In genomic region chr15:91857772-91858171, GRCh38 we compare ENCODE assay signal across 8 cellular contexts. TPM values are rescaled to one million over a fixed set of nuclear protein-coding genes. Genes with fewer than 3 reads are reported as not detected.
DNase-seq lines count a peak whose midpoint lies in the region; ATAC-seq and TF ChIP-seq lines count a peak whose summit lies in the region.
"Had no signal": no experiment of that assay in that cellular context is flagged by ENCODE, and none has a peak within 500 bp of the region (broad histone marks: within the 10 kb centered on the region; RNA-seq: fewer than 3 reads in every experiment).

No MANE protein-coding gene starts in this region.

- CTCF ChIA-PET in A673 (lab: Charles Lee), result no interaction called here

- H3K4me1 ChIP-seq in A673 (ENCODE audit: insufficient read depth, low read length, poor library complexity, severe bottlenecking), result peaks cover 35% of the 10 kb centered on the region

- H3K36me3 ChIP-seq in A673 (ENCODE audit: insufficient read depth, low read length, poor library complexity, severe bottlenecking), result no peaks in the 10 kb centered on the region

- H3K4me3 Mint-ChIP-seq in naive thymus-derived CD8-positive, alpha-beta T cell, result peak overlapping the region; percentile 13 to 76 (median 66)

- ATAC-seq in GM18870 (IDR thresholded peaks at IDR 0.05; ENCODE audit: unreplicated experiment), result peak; percentile 87
- peak; percentile 62 for ATAC-seq in GM21786 (IDR thresholded peaks at IDR 0.05; ENCODE audit: unreplicated experiment)
- ATAC-seq in naive thymus-derived CD8-positive, alpha-beta T cell, result peak; percentile 32 to 67
- ATAC-seq in HG02763 (IDR thresholded peaks at IDR 0.05; ENCODE audit: unreplicated experiment), result no peak

- H3K27ac ChIP-seq in A673 (ENCODE audit: low read depth, low read length, poor library complexity, severe bottlenecking), result no peak overlapping the region

- no peak overlapping the region for H3K4me3 ChIP-seq in A673 (ENCODE audit: low read depth, low read length, poor library complexity, severe bottlenecking)

- peak; percentile 48 for DNase-seq in NCI-H748 (lab: John Stamatoyannopoulos, UW; ENCODE audit: unreplicated experiment)
- peak in 7 of 10 donors; percentile 27 to 76 (median 57) for DNase-seq in naive thymus-derived CD8-positive, alpha-beta T cell
- DNase-seq in NCI-H128 (lab: John Stamatoyannopoulos, UW; ENCODE audit: unreplicated experiment), result no peak
- DNase-seq in A673 (ENCODE audit: low spot score), result no peak

- no peaks in the 10 kb centered on the region for H3K36me3 Mint-ChIP-seq in naive thymus-derived CD8-positive, alpha-beta T cell

- H3K27me3 Mint-ChIP-seq in naive thymus-derived CD8-positive, alpha-beta T cell, result no peaks in the 10 kb centered on the region

- peaks cover 10% of the 10 kb centered on the region for H3K27me3 ChIP-seq in A673 (replicated peaks; ENCODE audit: insufficient read depth, low read depth, low read length, poor library complexity)

- peaks cover 36 to 80% (median 75%) of the 10 kb centered on the region in 4 donors for H3K4me1 Mint-ChIP-seq in naive thymus-derived CD8-positive, alpha-beta T cell

- no peak for TF ChIP-seq CTCF in A673 (conservative IDR thresholded peaks at IDR 0.05; ENCODE audit: low read depth, low read length)

- no peaks in the 10 kb centered on the region for H3K9me3 Mint-ChIP-seq in naive thymus-derived CD8-positive, alpha-beta T cell

- BruUV-seq in A673 (replicated peaks; lab: Mats Ljungman, UMichigan), result no TSS peak

- H3K9me3 ChIP-seq in A673 (ENCODE audit: low read depth, low read length, poor library complexity, severe bottlenecking), result no peaks in the 10 kb centered on the region

- intact Hi-C loops in A673 (cut with micrococcal nuclease; ENCODE audit: unreplicated experiment), result loop anchor here (10.0 kb wide), 1 partner anchor 153 kb away; no protein-coding TSS in a partner anchor

- H3K27ac Mint-ChIP-seq in naive thymus-derived CD8-positive, alpha-beta T cell, result peak overlapping the region; percentile 43 to 93 (median 86)
- H3K27ac Mint-ChIP-seq: progenitor cell of endocrine pancreas had no signal

- POLR2A ChIA-PET in naive thymus-derived CD8-positive, alpha-beta T cell (lab: Charles Lee), result no interaction called here
- POLR2A ChIA-PET in A673 (lab: Charles Lee; ENCODE audit: low non-redundant PET), result no interaction called here

RNA-seq across cellular contexts. Expression of gene SLCO3A1, which starts 4.3 kb away (rescaled TPM):
- total RNA-seq in naive thymus-derived CD8-positive, alpha-beta T cell, result 10 to 100 TPM; 12.4 to 12.9 TPM
- polyA plus RNA-seq in naive thymus-derived CD8-positive, alpha-beta T cell, result 10 to 100 TPM in 2 of 3 donors, 1 to 10 TPM in 1; 9.3 to 11.8 (median 10.2) TPM
- total RNA-seq in A673 (2021), result 16.6 and 17.7 TPM in 2 replicates

Comparison
In these comparisons a context has a peak if more than half of its experiments do, and no peak if none do; other contexts are left out.
1. DNase-seq: peak in NCI-H748 (single experiment) and naive thymus-derived CD8-positive, alpha-beta T cell (7 of 10); none in NCI-H128 (single experiment) and A673 (single experiment).